ENCODE assay signal across 8 cellular contexts in the genomic region with DNA sequence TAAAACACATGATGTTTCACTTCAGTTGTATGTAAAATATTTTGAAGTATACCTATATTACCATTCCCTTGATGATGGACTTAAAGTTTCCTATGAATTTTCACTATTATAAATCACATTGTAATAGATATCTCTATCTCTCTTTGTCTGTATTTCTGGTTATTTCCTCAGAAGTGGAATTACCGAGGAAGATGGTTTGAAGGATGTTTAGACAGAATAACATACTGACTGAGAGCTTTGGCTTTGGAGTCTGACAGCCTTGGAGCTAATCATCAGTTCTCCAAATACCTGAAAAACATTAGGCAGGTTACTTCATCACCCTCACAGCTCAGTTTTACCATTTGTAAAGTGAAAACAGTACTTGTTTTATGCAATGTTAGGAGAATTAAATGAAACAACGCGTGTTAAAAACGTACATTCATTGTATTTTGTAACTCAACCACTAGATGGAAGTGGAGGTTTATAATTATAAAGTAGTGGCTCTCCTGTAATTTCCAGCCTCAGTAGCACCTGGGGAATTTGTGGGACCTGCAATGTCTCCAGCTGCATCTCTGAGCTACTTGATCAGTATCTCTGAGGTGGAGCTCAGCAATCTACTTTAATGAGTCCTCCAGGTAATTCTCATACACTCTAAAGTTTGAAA. TPM values are rescaled to one million over a fixed set of nuclear protein-coding genes. Genes with fewer than 3 reads are reported as not detected.
DNase-seq lines count a peak whose midpoint lies in the region; ATAC-seq, FAIRE-seq and TF ChIP-seq lines count a peak whose summit lies in the region.

No MANE protein-coding gene starts in this region.

- CTCF ChIA-PET in A673 (lab: Charles Lee), result interaction anchor here (0.5 to 0.6 kb wide), 2 partner anchors 106 to 358 kb away, joined by 3 read pairs; no protein-coding TSS in a partner anchor

- ATAC-seq in pancreas, result peak; percentile 69 to 87 (median 83)
- no peak for ATAC-seq in GM18498 (IDR thresholded peaks at IDR 0.05; ENCODE audit: unreplicated experiment)

- DNase-seq in A673 (ENCODE audit: low spot score) (peak; percentile 31), GM03348 (ENCODE audit: low spot score) (peak; percentile 57), HT1080 (ENCODE audit: low read depth) (peak; percentile 37), SK-MEL-5 (ENCODE audit: low read depth, low spot score) (peak; percentile 45), fibroblast of peridontal ligament (ENCODE audit: extremely low read depth) (peak; percentile 68), pancreas (no peak)
- DNase-seq in stimulated activated CD8-positive, alpha-beta memory T cell treated with anti-CD3 and anti-CD28 coated beads, Interleukin-4, amount 100 ng/mL, for 48 hours, result no peak

- intact Hi-C loops in A673 (cut with micrococcal nuclease; ENCODE audit: unreplicated experiment) (loop anchor here (5.0 kb wide), 1 partner anchor 1060 kb away; no protein-coding TSS in a partner anchor), pancreas (cut with DNase I) (no loop called here)

- TF ChIP-seq CTCF in A673 (conservative IDR thresholded peaks at IDR 0.05; ENCODE audit: low read depth, low read length) (peak; percentile 46), pancreas (IDR thresholded peaks at IDR 0.05) (peak; percentile 6 to 42 (median 26))

- peak; percentile 57 for FAIRE-seq in pancreas (lab: Jason Lieb, UNC)

- no TSS peak for BruUV-seq in A673 (replicated peaks; lab: Mats Ljungman, UMichigan)

- H3K4me3 ChIP-seq in A673 (ENCODE audit: low read depth, low read length, poor library complexity, severe bottlenecking), result no peak overlapping the region
- no peak overlapping the region for H3K4me3 ChIP-seq in pancreas

- no peaks in the 10 kb centered on the region for H3K36me3 ChIP-seq in A673 (ENCODE audit: insufficient read depth, low read length, poor library complexity, severe bottlenecking)
- no peaks in the 10 kb centered on the region for H3K36me3 ChIP-seq in pancreas

- WGBS in pancreas, 2 donors, result 4 to 6% methylated on average over 4 of the region's 4 CpGs

- no peaks in the 10 kb centered on the region for H3K4me1 ChIP-seq in A673 (ENCODE audit: insufficient read depth, low read length, poor library complexity, severe bottlenecking)
- H3K4me1 ChIP-seq in pancreas, result no peaks in the 10 kb centered on the region

- H3K27me3 ChIP-seq in A673 (replicated peaks; ENCODE audit: insufficient read depth, low read depth, low read length, poor library complexity) (no peaks in the 10 kb centered on the region), pancreas (no peaks in the 10 kb centered on the region)

- H3K27ac ChIP-seq in A673 (ENCODE audit: low read depth, low read length, poor library complexity, severe bottlenecking) (no peak overlapping the region), pancreas (no peak overlapping the region)

- H3K9me3 ChIP-seq in A673 (ENCODE audit: low read depth, low read length, poor library complexity, severe bottlenecking) (no peaks in the 10 kb centered on the region), pancreas (no peaks in the 10 kb centered on the region)

- POLR2A ChIA-PET in A673 (lab: Charles Lee; ENCODE audit: low non-redundant PET), result no interaction called here

- in situ Hi-C loops in SK-MEL-5 (cut with HindIII; ENCODE audit: low pct_unique_long_range_greater_than_20kb, low sequenced_read_pairs), result no loop called here

RNA-seq across cellular contexts. Expression of a gene that starts 14.3 kb away (rescaled TPM):
- total RNA-seq in A673 (2021) (not detected in 2 replicates), pancreas (100 to 1,000 TPM in 1 of 6 donors, 10 to 100 TPM in 1, 1 to 10 TPM in 3, under 1 TPM in 1; 0.42 to 122 (median 5.9) TPM)
- not detected in 2 replicates for total RNA-seq in HT1080 (2014; rRNA removed; shearing (Covaris generic))
- polyA plus RNA-seq in HT1080 (2015; cell fraction: cytosol; rRNA removed), result not detected in 2 replicates
- not detected in 2 replicates for polyA plus RNA-seq in HT1080 (2015; cell fraction: nucleus; rRNA removed)
- total RNA-seq in SK-MEL-5 (2014; rRNA removed; shearing (Covaris generic)), result not detected in 2 replicates
- 0.19 TPM in 1 of 2 replicates, not detected in the other for polyA plus RNA-seq in SK-MEL-5 (2015; cell fraction: cytosol; rRNA removed)
- not detected in 2 replicates for polyA plus RNA-seq in SK-MEL-5 (2015; cell fraction: nucleus; rRNA removed)
- 1 to 10 TPM in 1 of 2 donors, under 1 TPM in 1; 0.38 to 2.0 TPM for polyA plus RNA-seq in pancreas

RNA-seq across cellular contexts. Expression of a gene that starts 23.4 kb away (rescaled TPM):
- total RNA-seq in A673 (2021) (not detected in 2 replicates), pancreas (1 to 10 TPM in 4 of 6 donors, under 1 TPM in 2; 0.66 to 1.9 (median 1.3) TPM)
- total RNA-seq in HT1080 (2014; rRNA removed; shearing (Covaris generic)), result 0.20 TPM in 1 of 2 replicates, not detected in the other
- 0.02 TPM in 1 of 2 replicates, not detected in the other for polyA plus RNA-seq in HT1080 (2015; cell fraction: cytosol; rRNA removed)
- polyA plus RNA-seq in HT1080 (2015; cell fraction: nucleus; rRNA removed), result 0.25 TPM in 1 of 2 replicates, not detected in the other
- total RNA-seq in SK-MEL-5 (2014; rRNA removed; shearing (Covaris generic)), result 0.08 TPM in 1 of 2 replicates, not detected in the other
- polyA plus RNA-seq in SK-MEL-5 (2015; cell fraction: cytosol; rRNA removed), result 0.34 TPM in 1 of 2 replicates, not detected in the other
- polyA plus RNA-seq in SK-MEL-5 (2015; cell fraction: nucleus; rRNA removed), result 0.09 and 0.22 TPM in 2 replicates
- polyA plus RNA-seq in pancreas, result 1 to 10 TPM in 1 of 2 donors, under 1 TPM in 1; 0.57 to 3.2 TPM

RNA-seq across cellular contexts. Expression of a gene that starts 36.3 kb away (rescaled TPM):
- total RNA-seq in A673 (2021) (16.2 and 17.1 TPM in 2 replicates), pancreas (10 to 100 TPM in 3 of 6 donors, 1 to 10 TPM in 3; 6.5 to 12.2 (median 9.6) TPM)
- 39.7 and 57.2 TPM in 2 replicates for total RNA-seq in HT1080 (2014; rRNA removed; shearing (Covaris generic))
- 57.4 and 57.8 TPM in 2 replicates for polyA plus RNA-seq in HT1080 (2015; cell fraction: cytosol; rRNA removed)
- 76.6 and 78.3 TPM in 2 replicates for polyA plus RNA-seq in HT1080 (2015; cell fraction: nucleus; rRNA removed)
- 20.8 and 22.7 TPM in 2 replicates for total RNA-seq in SK-MEL-5 (2014; rRNA removed; shearing (Covaris generic))
- polyA plus RNA-seq in SK-MEL-5 (2015; cell fraction: cytosol; rRNA removed), result 33.5 and 41.1 TPM in 2 replicates
- polyA plus RNA-seq in SK-MEL-5 (2015; cell fraction: nucleus; rRNA removed), result 22.6 and 25.4 TPM in 2 replicates
- 10 to 100 TPM; 10.6 to 15.4 TPM for polyA plus RNA-seq in pancreas

RNA-seq across cellular contexts. Expression of a gene that starts 59.9 kb away (rescaled TPM):
- total RNA-seq in A673 (2021) (2.1 and 3.8 TPM in 2 replicates), pancreas (not detected)
- not detected in 2 replicates for total RNA-seq in HT1080 (2014; rRNA removed; shearing (Covaris generic))
- not detected in 2 replicates for polyA plus RNA-seq in HT1080 (2015; cell fraction: cytosol; rRNA removed)
- polyA plus RNA-seq in HT1080 (2015; cell fraction: nucleus; rRNA removed), result not detected in 2 replicates
- total RNA-seq in SK-MEL-5 (2014; rRNA removed; shearing (Covaris generic)), result 0.13 TPM in 1 of 2 replicates, not detected in the other
- 0.04 TPM in 1 of 2 replicates, not detected in the other for polyA plus RNA-seq in SK-MEL-5 (2015; cell fraction: cytosol; rRNA removed)
- polyA plus RNA-seq in SK-MEL-5 (2015; cell fraction: nucleus; rRNA removed), result not detected in 2 replicates
- under 1 TPM in 1 of 2 donors, not detected in 1; 0.05 TPM for polyA plus RNA-seq in pancreas

Comparison
In these comparisons a context has a peak if more than half of its experiments do, and no peak if none do; other contexts are left out.
1. DNase-seq: peak in A673 (single experiment), GM03348 (single experiment), HT1080 (single experiment), SK-MEL-5 (single experiment) and fibroblast of peridontal ligament (single experiment); none in pancreas (0 of 6) and stimulated activated CD8-positive, alpha-beta memory T cell treated with anti-CD3 and anti-CD28 coated beads, Interleukin-4, amount 100 ng/mL, for 48 hours (single experiment).